9 cellular contexts compared by ENCODE assay signal in the genomic region with DNA sequence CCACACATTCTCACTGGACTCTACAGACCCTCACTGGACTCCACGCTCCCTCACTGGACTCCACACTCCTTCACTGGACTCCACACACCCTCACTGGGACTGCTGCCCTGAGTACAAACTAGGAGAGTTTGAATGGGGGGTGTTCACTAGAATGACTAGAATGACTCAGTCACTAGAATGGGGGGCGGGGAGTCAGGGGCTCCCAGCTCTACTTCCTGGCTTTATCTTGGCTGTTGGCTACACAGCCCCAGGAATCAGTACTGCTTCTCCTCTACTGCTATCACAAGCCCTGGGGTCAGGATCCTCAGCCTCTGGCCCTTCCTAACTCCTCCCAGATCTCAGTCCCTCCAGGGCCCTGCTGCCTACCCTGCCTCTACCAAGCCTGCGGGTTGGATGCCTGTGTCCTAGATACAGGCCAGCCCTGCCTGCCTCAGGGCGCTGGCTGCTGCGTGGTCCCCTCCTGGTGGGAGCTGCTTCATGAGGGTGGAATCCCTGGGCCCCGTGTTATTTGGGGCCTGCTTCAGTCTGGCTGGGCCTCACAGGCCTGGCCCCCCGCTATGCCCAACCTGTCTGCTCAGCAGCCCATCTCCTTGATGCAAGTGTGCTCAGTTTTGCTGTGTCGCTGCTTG. TPM values are rescaled to one million over a fixed set of nuclear protein-coding genes. Genes with fewer than 3 reads are reported as not detected.
DNase-seq lines count a peak whose midpoint lies in the region; ATAC-seq and TF ChIP-seq lines count a peak whose summit lies in the region.
"Had no signal": no experiment of that assay in that cellular context is flagged by ENCODE, and none has a peak within 500 bp of the region (broad histone marks: within the 10 kb centered on the region; RNA-seq: fewer than 3 reads in every experiment).

No MANE protein-coding gene starts in this region.

- CTCF ChIA-PET in IMR-90 (lab: Yijun Ruan, JAX) = interaction anchor here (1.5 to 4.4 kb wide), 4 partner anchors 29 to 108 kb away, joined by 4 to 57 read pairs (median 7); no protein-coding TSS in a partner anchor

- peak overlapping the region; percentile 96 for H2AK9ac ChIP-seq in IMR-90 (replicated peaks; ENCODE audit: low read depth, low read length, poor library complexity)

- peak overlapping the region; percentile 48 to 89; a peak in 3 of 4 replicates for H4K8ac ChIP-seq in IMR-90 (ENCODE audit: low read depth in 2 of 2, low read length in 2 of 2)

- DNase-seq in EH (ENCODE audit: low read depth) (peak; percentile 76), IMR-90 (peak; percentile 62), brain microvascular endothelial cell (peak; percentile 58)
- no peak for DNase-seq in stimulated activated naive CD4-positive, alpha-beta T cell treated with Interleukin-2 at 50 U/mL for 16 hours (lab: John Stamatoyannopoulos, UW)
- no peak for DNase-seq in activated CD8-positive, alpha-beta memory T cell treated with anti-CD3 and anti-CD28 coated beads, Interleukin-2, amount 50 U/mL, for 4 hours

- H3K18ac ChIP-seq in IMR-90 (ENCODE audit: low read depth, low read length) = peak overlapping the region; percentile 12; the same call in 1 of the 2 replicates

- peak overlapping the region; percentile 41 for H3K23ac ChIP-seq in IMR-90 (ENCODE audit: low read depth, low read length)

- peak overlapping the region in 2 of 3 experiments; percentile 4 to 57 for H3K27ac Mint-ChIP-seq in nephron

- 83% methylated on average over 4 of the region's 8 CpGs; no CpG with 5 or more reads in 1 of the 2 experiments for WGBS in IMR-90 (ENCODE audit: extremely low coverage in 2 of 2, insufficient read length in 1 of 2), 2 experiments

- H3K14ac ChIP-seq in IMR-90 (replicated peaks; ENCODE audit: low read depth, low read length) = peak overlapping the region; percentile 86

- ATAC-seq in IMR-90 (ENCODE audit: low read depth) = peak; percentile 21
- no peak for ATAC-seq in GM21723 (IDR thresholded peaks at IDR 0.05; ENCODE audit: unreplicated experiment)

- peaks cover 31% of the 10 kb centered on the region for H3K36me3 Mint-ChIP-seq in nephron (ENCODE audit: low read depth)

- H3K4me2 ChIP-seq in IMR-90 (ENCODE audit: low read depth, low read length) = no peak overlapping the region

- peak overlapping the region; percentile 88 for H2BK5ac ChIP-seq in IMR-90 (ENCODE audit: low read depth, low read length, poor library complexity, severe bottlenecking)

- no TSS peak for BruUV-seq in IMR-90 (replicated peaks; lab: Mats Ljungman, UMichigan)

- no peak for TF ChIP-seq CTCF in IMR-90 (conservative IDR thresholded peaks at IDR 0.05; ENCODE audit: low read depth, low read length)
- no peak for TF ChIP-seq CTCF in brain microvascular endothelial cell (IDR thresholded peaks at IDR 0.05; ENCODE audit: low read depth, low read length, missing control alignments)
- no peak for TF ChIP-seq CTCF in nephron (IDR thresholded peaks at IDR 0.05; ENCODE audit: unreplicated experiment in 3 of 3)

- in situ Hi-C loops in IMR-90 (cut with MboI; ENCODE audit: low sequenced_read_pairs) (no loop called here), brain microvascular endothelial cell (cut with HindIII; ENCODE audit: low pct_ligation_motif_present, low sequenced_read_pairs) (no loop called here)

- H3K9me3 Mint-ChIP-seq in nephron = no peaks in the 10 kb centered on the region

- no peak overlapping the region for H3K4me3 Mint-ChIP-seq in nephron

- H4K91ac ChIP-seq in IMR-90 (ENCODE audit: insufficient read depth, low read depth, low read length) = peak overlapping the region; percentile 81

- POLR2A ChIA-PET in IMR-90 (lab: Charles Lee; ENCODE audit: unreplicated experiment) = no interaction called here

- dilution Hi-C loops in IMR-90 (cut with HindIII; ENCODE audit: low sequenced_read_pairs, unreplicated experiment) = no loop called here

- no peak overlapping the region for H3K56ac ChIP-seq in IMR-90 (ENCODE audit: extremely low read depth, insufficient read depth, low read length)

- peaks cover 12% of the 10 kb centered on the region for H3K9me1 ChIP-seq in IMR-90 (ENCODE audit: insufficient read depth, low read length)

- peak overlapping the region; percentile 85 for H2BK120ac ChIP-seq in IMR-90 (ENCODE audit: low read depth, low read length)

- no peak for TF ChIP-seq RAD21 in IMR-90 (IDR thresholded peaks at IDR 0.05; ENCODE audit: low read length)

- peaks cover 4% of the 10 kb centered on the region for H3K27me3 Mint-ChIP-seq in nephron (ENCODE audit: low read depth)

- H3K9ac ChIP-seq in IMR-90 (ENCODE audit: low read depth, low read length) = peak overlapping the region; percentile 17; the same call in 1 of the 2 replicates

- peaks cover 26% of the 10 kb centered on the region for H3K4me1 ChIP-seq in IMR-90 (ENCODE audit: control insufficient read depth, insufficient read depth, low read length)

- peak overlapping the region; percentile 58 for H4K5ac ChIP-seq in IMR-90 (ENCODE audit: low read depth, low read length)

- intact Hi-C loops in IMR-90 (cut with micrococcal nuclease) = loop anchor here (1.0 to 5.0 kb wide), 4 partner anchors 39 to 154 kb away; a partner anchor contains a TSS

- H3K4me3 ChIP-seq in IMR-90 (ENCODE audit: insufficient read depth, low read depth, low read length) (no peak overlapping the region), brain microvascular endothelial cell (ENCODE audit: low read depth, low read length) (no peak overlapping the region)
- H3K4me3 ChIP-seq: GM12878, right lobe of liver had no signal

- peaks cover 0 to 33% of the 10 kb centered on the region in 2 experiments; a peak in 2 of 4 replicates for H3K79me1 ChIP-seq in IMR-90 (ENCODE audit: low read depth in 1 of 2, low read length in 2 of 2)

- H2BK20ac ChIP-seq in IMR-90 (ENCODE audit: low read depth, low read length) = peak overlapping the region; percentile 54

- H3K4me1 Mint-ChIP-seq in nephron = peaks cover 47% of the 10 kb centered on the region

- H4K20me1 ChIP-seq in IMR-90 (ENCODE audit: insufficient read depth, low read length) = peaks cover 38% of the 10 kb centered on the region

- H2AFZ ChIP-seq in IMR-90 (replicated peaks; ENCODE audit: low read length, poor library complexity) = peak overlapping the region; percentile 91

- H3K27ac ChIP-seq in IMR-90 (ENCODE audit: insufficient read depth, low read length) = peak overlapping the region; percentile 67
- peak overlapping the region; percentile 40 for H3K27ac ChIP-seq in brain microvascular endothelial cell
- H3K27ac ChIP-seq: right lobe of liver had no signal

- H2BK15ac ChIP-seq in IMR-90 (ENCODE audit: low read depth, low read length) = peak overlapping the region; percentile 67; the same call in 1 of the 3 replicates

- H3K4ac ChIP-seq in IMR-90 (ENCODE audit: low read depth, low read length) = peak overlapping the region; percentile 92

- peaks cover 18% of the 10 kb centered on the region for H3K36me3 ChIP-seq in IMR-90 (ENCODE audit: control insufficient read depth, insufficient read depth, low read length)
- H3K36me3 ChIP-seq in brain microvascular endothelial cell (replicated peaks) = peaks cover 14% of the 10 kb centered on the region

- H2AK5ac ChIP-seq in IMR-90 (ENCODE audit: low read depth, low read length) = peak overlapping the region; percentile 92

- TF ChIP-seq POLR2A in IMR-90 (IDR thresholded peaks at IDR 0.05; ENCODE audit: low read depth, low read length) = no peak

- H3K27me3 ChIP-seq in IMR-90 (ENCODE audit: control insufficient read depth, insufficient read depth, low read length) = no peaks in the 10 kb centered on the region
- H3K27me3 ChIP-seq in brain microvascular endothelial cell (replicated peaks) = no peaks in the 10 kb centered on the region
- H3K27me3 ChIP-seq: right lobe of liver had no signal

- H3K9me3 ChIP-seq in IMR-90 (ENCODE audit: control insufficient read depth, insufficient read depth, low read length) = no peaks in the 10 kb centered on the region
- H3K9me3 ChIP-seq: right lobe of liver had no signal

TF ChIP-seq in IMR-90, 13 proteins besides CTCF, POLR2A, EP300 and RAD21:
- TF ChIP-seq, protein P1, sequence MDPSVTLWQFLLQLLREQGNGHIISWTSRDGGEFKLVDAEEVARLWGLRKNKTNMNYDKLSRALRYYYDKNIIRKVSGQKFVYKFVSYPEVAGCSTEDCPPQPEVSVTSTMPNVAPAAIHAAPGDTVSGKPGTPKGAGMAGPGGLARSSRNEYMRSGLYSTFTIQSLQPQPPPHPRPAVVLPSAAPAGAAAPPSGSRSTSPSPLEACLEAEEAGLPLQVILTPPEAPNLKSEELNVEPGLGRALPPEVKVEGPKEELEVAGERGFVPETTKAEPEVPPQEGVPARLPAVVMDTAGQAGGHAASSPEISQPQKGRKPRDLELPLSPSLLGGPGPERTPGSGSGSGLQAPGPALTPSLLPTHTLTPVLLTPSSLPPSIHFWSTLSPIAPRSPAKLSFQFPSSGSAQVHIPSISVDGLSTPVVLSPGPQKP (IDR thresholded peaks at IDR 0.05; ENCODE audit: borderline replicate concordance, low read depth, low read length) = no peak
- TF ChIP-seq RCOR1 (IDR thresholded peaks at IDR 0.05; ENCODE audit: insufficient replicate concordance, low read length) = no peak
- no peak for TF ChIP-seq MAFK (IDR thresholded peaks at IDR 0.05; ENCODE audit: low read depth, low read length)
- TF ChIP-seq CEBPB (IDR thresholded peaks at IDR 0.05; ENCODE audit: low read depth, low read length) = no peak
- no peak for TF ChIP-seq MXI1 (IDR thresholded peaks at IDR 0.05; ENCODE audit: borderline replicate concordance, low read depth, low read length)
- no peak for TF ChIP-seq BHLHE40 (IDR thresholded peaks at IDR 0.05; ENCODE audit: low read depth, low read length)
- TF ChIP-seq FOS (IDR thresholded peaks at IDR 0.05; ENCODE audit: low read depth, low read length) = no peak
- no peak for TF ChIP-seq CHD1 (IDR thresholded peaks at IDR 0.05; ENCODE audit: low read depth, low read length)
- TF ChIP-seq, protein P2, sequence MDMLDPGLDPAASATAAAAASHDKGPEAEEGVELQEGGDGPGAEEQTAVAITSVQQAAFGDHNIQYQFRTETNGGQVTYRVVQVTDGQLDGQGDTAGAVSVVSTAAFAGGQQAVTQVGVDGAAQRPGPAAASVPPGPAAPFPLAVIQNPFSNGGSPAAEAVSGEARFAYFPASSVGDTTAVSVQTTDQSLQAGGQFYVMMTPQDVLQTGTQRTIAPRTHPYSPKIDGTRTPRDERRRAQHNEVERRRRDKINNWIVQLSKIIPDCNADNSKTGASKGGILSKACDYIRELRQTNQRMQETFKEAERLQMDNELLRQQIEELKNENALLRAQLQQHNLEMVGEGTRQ (IDR thresholded peaks at IDR 0.05; ENCODE audit: low read depth, low read length) = no peak
- TF ChIP-seq SMC3 (IDR thresholded peaks at IDR 0.05; ENCODE audit: low read depth, low read length) = no peak
- no peak for TF ChIP-seq NFE2L2 (IDR thresholded peaks at IDR 0.05; ENCODE audit: low read depth, low read length)
- no peak for TF ChIP-seq RFX5 (IDR thresholded peaks at IDR 0.05; ENCODE audit: low read depth, low read length)
- no peak for TF ChIP-seq MAZ (IDR thresholded peaks at IDR 0.05; ENCODE audit: borderline replicate concordance, low read depth, low read length)

RNA-seq across cellular contexts. Expression of a gene that starts 7.8 kb away (rescaled TPM):
- 380 and 776 TPM in 2 replicates for total RNA-seq in IMR-90 (2012; rRNA removed)
- polyA plus RNA-seq in IMR-90 (2012; rRNA removed) = 647 and 742 TPM in 2 replicates
- 585 and 1,669 TPM in 2 replicates for polyA plus RNA-seq in IMR-90 (2012; cell fraction: cytosol; rRNA removed)
- polyA plus RNA-seq in IMR-90 (2012; cell fraction: nucleus; rRNA removed; ENCODE audit: low replicate concordance) = 208 and 388 TPM in 2 replicates

Comparison
In these comparisons a context has a peak if more than half of its experiments do, and no peak if none do; other contexts are left out.
1. DNase-seq: peak in EH (single experiment), IMR-90 (single experiment) and brain microvascular endothelial cell (single experiment); none in stimulated activated naive CD4-positive, alpha-beta T cell treated with Interleukin-2 at 50 U/mL for 16 hours (single experiment) and activated CD8-positive, alpha-beta memory T cell treated with anti-CD3 and anti-CD28 coated beads, Interleukin-2, amount 50 U/mL, for 4 hours (single experiment).